ENCODE assay signal across 16 cellular contexts in the genomic region with DNA sequence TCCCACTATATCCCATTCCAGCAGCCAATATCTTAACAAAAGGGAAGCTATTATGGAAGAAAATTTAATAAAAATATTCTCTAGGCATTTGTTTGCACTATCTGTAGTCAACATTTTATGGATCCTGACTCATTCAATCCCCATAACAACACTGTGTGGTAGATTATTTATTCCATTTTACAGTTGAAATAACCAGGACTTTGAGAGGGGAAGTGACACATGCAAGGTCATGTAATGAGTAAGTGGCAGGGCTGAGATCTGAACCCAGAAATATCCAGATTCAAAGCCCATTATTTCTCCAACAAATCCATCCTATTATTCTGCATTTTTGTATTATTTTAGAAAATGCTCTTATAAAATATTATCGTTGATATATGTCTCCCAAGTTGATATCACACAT. TPM values are rescaled to one million over a fixed set of nuclear protein-coding genes. Genes with fewer than 3 reads are reported as not detected.
DNase-seq lines count a peak whose midpoint lies in the region; FAIRE-seq and TF ChIP-seq lines count a peak whose summit lies in the region.
"Had no signal": no experiment of that assay in that cellular context is flagged by ENCODE, and none has a peak within 500 bp of the region (broad histone marks: within the 10 kb centered on the region; RNA-seq: fewer than 3 reads in every experiment).

No MANE protein-coding gene starts in this region.

- peak overlapping the region; percentile 84 for H3K9ac ChIP-seq in endothelial cell of umbilical vein (replicated peaks; ENCODE audit: extremely low read depth, insufficient read depth, low read length)

- DNase-seq in ELR (ENCODE audit: low read depth): peak; percentile 96
- peak; percentile 74 for DNase-seq in RKO (ENCODE audit: low spot score)
- DNase-seq in endothelial cell of umbilical vein (ENCODE audit: low read depth, low spot score): peak; percentile 88
- peak; percentile 68 for DNase-seq in pulmonary artery endothelial cell (ENCODE audit: low read depth, low spot score)
- no peak for DNase-seq in H4 (ENCODE audit: low spot score)
- DNase-seq in stomach: no peak
- DNase-seq in NCI-H82 (lab: John Stamatoyannopoulos, UW): no peak
- DNase-seq in HUDEP-2 (lab: John Stamatoyannopoulos, UW; ENCODE audit: unreplicated experiment in 76 of 76): no peak
- DNase-seq: activated CD4-positive, alpha-beta memory T cell treated with anti-CD3 and anti-CD28 coated beads for 36 hours; heart right ventricle; MM.1S; mucosa of descending colon; NCI-H2081; NCI-H774; SJCRH30 had no signal

- H3K4me2 ChIP-seq in endothelial cell of umbilical vein (ENCODE audit: insufficient read depth, low read length): peak overlapping the region; percentile 85

- H3K27ac ChIP-seq in endothelial cell of umbilical vein (ENCODE audit: insufficient read depth, low read depth, low read length): peak overlapping the region; percentile 96
- no peak overlapping the region for H3K27ac ChIP-seq in stomach
- H3K27ac ChIP-seq: heart right ventricle, SJCRH30, suprapubic skin had no signal

- intact Hi-C loops in endothelial cell of umbilical vein (cut with micrococcal nuclease): loop anchor here (1.0 to 5.0 kb wide), 6 partner anchors 17 to 821 kb away; a partner anchor contains a TSS
- intact Hi-C loops in stomach (cut with DNase I; ENCODE audit: low total_unique reads): no loop called here

- TF ChIP-seq EP300 in stomach (IDR thresholded peaks at IDR 0.05): no peak

- H3K9me3 ChIP-seq in endothelial cell of umbilical vein (replicated peaks; ENCODE audit: control insufficient read depth, insufficient read depth, low read length) (no peaks in the 10 kb centered on the region), stomach (no peaks in the 10 kb centered on the region)
- H3K9me3 ChIP-seq: heart right ventricle, mucosa of descending colon, SJCRH30, suprapubic skin had no signal

- H4K20me1 ChIP-seq in endothelial cell of umbilical vein (replicated peaks; ENCODE audit: control insufficient read depth, extremely low read depth, insufficient read depth, low read length): no peaks in the 10 kb centered on the region

- peaks cover 60% of the 10 kb centered on the region for H3K4me1 ChIP-seq in endothelial cell of umbilical vein (ENCODE audit: control insufficient read depth, extremely low read depth, insufficient read depth, low read length)
- no peaks in the 10 kb centered on the region for H3K4me1 ChIP-seq in stomach
- H3K4me1 ChIP-seq: heart right ventricle, SJCRH30, suprapubic skin had no signal

- TF ChIP-seq POLR2A in endothelial cell of umbilical vein (IDR thresholded peaks at IDR 0.05; ENCODE audit: low read depth, low read length) (no peak), stomach (IDR thresholded peaks at IDR 0.05) (no peak)

- H3K36me3 ChIP-seq in endothelial cell of umbilical vein (ENCODE audit: control insufficient read depth in 2 of 2, extremely low read depth in 1 of 2, insufficient read depth in 2 of 2, low read length in 2 of 2) (no peaks in the 10 kb centered on the region), stomach (no peaks in the 10 kb centered on the region)
- H3K36me3 ChIP-seq: heart right ventricle, SJCRH30, suprapubic skin had no signal

- TF ChIP-seq CTCF in endothelial cell of umbilical vein (IDR thresholded peaks at IDR 0.05; ENCODE audit: extremely low read depth in 1 of 2, insufficient read depth in 1 of 2, low read depth in 1 of 2, low read length in 2 of 2): no peak
- TF ChIP-seq CTCF in stomach (IDR thresholded peaks at IDR 0.05): no peak

- no peaks in the 10 kb centered on the region for H3K79me2 ChIP-seq in endothelial cell of umbilical vein (ENCODE audit: control insufficient read depth, insufficient read depth, low read length)

- H3K27me3 ChIP-seq in endothelial cell of umbilical vein (ENCODE audit: control insufficient read depth in 2 of 2, insufficient read depth in 2 of 2, low read length in 2 of 2): no peaks in the 10 kb centered on the region
- H3K27me3 ChIP-seq in stomach: no peaks in the 10 kb centered on the region
- H3K27me3 ChIP-seq: heart right ventricle, SJCRH30, suprapubic skin had no signal

- POLR2A ChIA-PET in endothelial cell of umbilical vein (lab: Charles Lee): no interaction called here

- CTCF ChIA-PET in endothelial cell of umbilical vein (lab: Charles Lee): interaction anchor here (0.7 to 1.8 kb wide), 6 partner anchors 14 to 109 kb away, joined by 3 to 6 read pairs (median 4); no protein-coding TSS in a partner anchor

- 75 to 91% (median 80%) methylated on average over 1 of the region's 1 CpG for WGBS in stomach, 5 donors

- peak; percentile 79 for FAIRE-seq in endothelial cell of umbilical vein (lab: Jason Lieb, UNC)

- H2AFZ ChIP-seq in endothelial cell of umbilical vein (ENCODE audit: low read depth, low read length): peak overlapping the region; percentile 53

- dilution Hi-C loops in endothelial cell of umbilical vein (cut with MboI; ENCODE audit: extremely low pct_ligation_motif_present, low sequenced_read_pairs): no loop called here

- no TSS peak for BruUV-seq in endothelial cell of umbilical vein (replicated peaks; lab: Mats Ljungman, UMichigan)

- H3K4me3 ChIP-seq in endothelial cell of umbilical vein (replicated peaks in 1 of 3; ENCODE audit: insufficient read depth in 1 of 3, low read depth in 1 of 3, low read length in 3 of 3): no peak overlapping the region
- no peak overlapping the region for H3K4me3 ChIP-seq in stomach
- H3K4me3 ChIP-seq: heart right ventricle, mucosa of descending colon, SJCRH30, suprapubic skin had no signal

- no peaks in the 10 kb centered on the region for H3K9me1 ChIP-seq in endothelial cell of umbilical vein (replicated peaks; ENCODE audit: control insufficient read depth, extremely low read depth, insufficient read depth, low read length)

TF ChIP-seq in endothelial cell of umbilical vein, 7 proteins besides CTCF, POLR2A, EP300 and RAD21:
- TF ChIP-seq FOS (IDR thresholded peaks at IDR 0.05; ENCODE audit: borderline replicate concordance, insufficient read depth, low read length): peak; percentile 95
- TF ChIP-seq JUN (IDR thresholded peaks at IDR 0.05; ENCODE audit: borderline replicate concordance, insufficient read depth, insufficient read length, low read depth): peak; percentile 90
- TF ChIP-seq MYC (IDR thresholded peaks at IDR 0.05; ENCODE audit: low read depth, low read length): no peak

RNA-seq across cellular contexts. Expression of a gene that starts 54.8 kb away (rescaled TPM):
- 19.8 and 24.4 TPM in 2 replicates for total RNA-seq in endothelial cell of umbilical vein
- polyA plus RNA-seq in endothelial cell of umbilical vein: 3.6 and 4.7 TPM in 2 replicates
- 5.2 and 6.3 TPM in 2 replicates for polyA plus RNA-seq in endothelial cell of umbilical vein (2011; cell fraction: cytosol; rRNA removed)
- 18.7 and 23.5 TPM in 2 replicates for polyA plus RNA-seq in endothelial cell of umbilical vein (2011; cell fraction: nucleus; rRNA removed)
- polyA plus RNA-seq in endothelial cell of umbilical vein (2012): 4.5 and 9.6 TPM in 2 replicates
- polyA minus RNA-seq in endothelial cell of umbilical vein: 7.0 and 7.9 TPM in 2 replicates
- polyA minus RNA-seq in endothelial cell of umbilical vein (2011; cell fraction: cytosol; rRNA and poly(A)+ RNA removed): 23.0 TPM
- polyA minus RNA-seq in endothelial cell of umbilical vein (2011; cell fraction: nucleus; rRNA and poly(A)+ RNA removed): 20.1 and 29.1 TPM in 2 replicates
- 10.2 and 12.7 TPM in 2 replicates for total RNA-seq in pulmonary artery endothelial cell
- total RNA-seq in H4 (2014; rRNA removed; shearing (Covaris generic)): 12.5 and 16.6 TPM in 2 replicates
- total RNA-seq in stomach: 1 to 10 TPM in 3 of 5 donors, under 1 TPM in 2; 0.45 to 7.7 (median 2.9) TPM
- polyA plus RNA-seq in stomach: under 1 TPM in 2 of 3 donors, not detected in 1; 0.31 to 0.75 TPM

Comparison
In these comparisons a context has a peak if more than half of its experiments do, and no peak if none do; other contexts are left out.
1. DNase-seq: peak in ELR (single experiment), RKO (single experiment), endothelial cell of umbilical vein (single experiment) and pulmonary artery endothelial cell (single experiment); none in H4 (single experiment), stomach (single experiment), NCI-H82 (single experiment) and HUDEP-2 (0 of 76).